In the genomic region with DNA sequence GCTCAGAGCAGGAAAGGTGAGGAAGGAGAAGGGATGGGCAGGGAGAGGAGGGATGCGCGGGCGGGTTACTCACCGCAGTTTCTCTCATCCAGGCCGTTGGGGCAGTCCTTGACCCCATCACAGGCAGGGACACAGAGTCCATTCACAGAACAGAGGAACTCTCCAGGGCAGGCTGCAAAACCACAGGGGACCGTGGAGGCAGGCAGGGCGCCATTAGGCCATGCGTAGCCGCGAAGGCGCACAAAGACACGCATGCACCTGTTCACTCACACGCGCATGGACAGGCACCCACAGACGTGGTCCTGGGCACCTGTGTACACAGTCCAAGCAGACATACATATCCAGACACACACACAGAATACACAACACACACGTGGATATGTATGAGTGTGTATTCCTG, we compare ENCODE assay signal across 20 cellular contexts. TPM values are rescaled to one million over a fixed set of nuclear protein-coding genes. Genes with fewer than 3 reads are reported as not detected.
DNase-seq lines count a peak whose midpoint lies in the region; ATAC-seq, FAIRE-seq and TF ChIP-seq lines count a peak whose summit lies in the region.
"Had no signal": no experiment of that assay in that cellular context is flagged by ENCODE, and none has a peak within 500 bp of the region (broad histone marks: within the 10 kb centered on the region; RNA-seq: fewer than 3 reads in every experiment).

No MANE protein-coding gene starts in this region.

- H2AK5ac ChIP-seq in neuronal stem cell (ENCODE audit: low read depth, low read length): no peak overlapping the region

- H3K14ac ChIP-seq in neuronal stem cell (ENCODE audit: low read length): peak overlapping the region; percentile 9

- no peak overlapping the region for H3K4me2 ChIP-seq in neuronal stem cell (ENCODE audit: insufficient read depth, low read length, poor library complexity, severe bottlenecking)

- peak overlapping the region; percentile 64 for H3K9ac ChIP-seq in neuronal stem cell (ENCODE audit: low read depth, low read length, poor library complexity)

- H4K91ac ChIP-seq in neuronal stem cell (ENCODE audit: low read depth, low read length, poor library complexity): no peak overlapping the region

- no peak overlapping the region for H4K8ac ChIP-seq in neuronal stem cell (ENCODE audit: low read depth, low read length)

- intact Hi-C loops in Right ventricle myocardium inferior (cut with DNase I) (loop anchor here (10.0 kb wide), 1 partner anchor 90 kb away; no protein-coding TSS in a partner anchor), cardiac septum (cut with DNase I) (no loop called here)

- H2BK5ac ChIP-seq in neuronal stem cell (ENCODE audit: low read length): no peak overlapping the region

- H2BK12ac ChIP-seq in neuronal stem cell (ENCODE audit: low read length): no peak overlapping the region

- peak; percentile 5 for ATAC-seq in Right ventricle myocardium inferior

- no peak overlapping the region for H2AFZ ChIP-seq in neuronal stem cell (ENCODE audit: low read length)

- H3K27ac ChIP-seq in neuronal stem cell (replicated peaks; ENCODE audit: low read length): no peak overlapping the region

- peak; percentile 84 for FAIRE-seq in bronchial epithelial cell (lab: Jason Lieb, UNC)
- FAIRE-seq: G401.6, GM12892, H54 had no signal

- DNase-seq in Right ventricle myocardium inferior (ENCODE audit: missing footprints) (no peak), cardiac septum (ENCODE audit: low spot score) (no peak), bronchial epithelial cell (ENCODE audit: low read depth) (no peak), neuronal stem cell (ENCODE audit: low spot score) (no peak), DMS153 treated with DMSO at 0.1 percent for 48 hours (lab: John Stamatoyannopoulos, UW; ENCODE audit: unreplicated experiment) (no peak), NOMO-1 treated with DMSO at 0.1 percent for 48 hours (lab: John Stamatoyannopoulos, UW; ENCODE audit: unreplicated experiment) (no peak)
- DNase-seq: C1 segment of cervical spinal cord; Calu3; CD4-positive, alpha-beta memory T cell; COR-L47; DND-41; GOT3; HFFc6 had no signal

- H3K4ac ChIP-seq in neuronal stem cell (ENCODE audit: low read length): no peak overlapping the region

- H3K4me1 ChIP-seq in neuronal stem cell (ENCODE audit: control insufficient read depth in 2 of 2, insufficient read depth in 1 of 2, low read depth in 1 of 2, low read length in 2 of 2): peaks cover 0 to 4% of the 10 kb centered on the region in 2 donors
- H3K4me1 ChIP-seq: HAP-1 had no signal

- no peak overlapping the region for H3K23ac ChIP-seq in neuronal stem cell (ENCODE audit: low read depth, low read length, poor library complexity)

- H3K27me3 ChIP-seq in bronchial epithelial cell (ENCODE audit: control insufficient read depth, insufficient read depth, low read length) (peaks cover 9% of the 10 kb centered on the region), neuronal stem cell (ENCODE audit: control insufficient read depth in 3 of 3, insufficient read depth in 3 of 3, low read depth in 1 of 3, low read length in 3 of 3) (peaks cover 0 to 31% (median 27%) of the 10 kb centered on the region in 3 experiments)

- H3K4me3 ChIP-seq in bronchial epithelial cell (ENCODE audit: low read depth, low read length): no peak overlapping the region
- H3K4me3 ChIP-seq in neuronal stem cell (ENCODE audit: low read length in 2 of 2): peak overlapping the region in 1 of 2 donors; percentile 50
- H3K4me3 ChIP-seq: HAP-1 had no signal

- no peaks in the 10 kb centered on the region for H3K79me1 ChIP-seq in neuronal stem cell (ENCODE audit: low read depth, low read length)

- no peak overlapping the region for H2BK120ac ChIP-seq in neuronal stem cell (ENCODE audit: low read depth, low read length)

- TF ChIP-seq CTCF in bronchial epithelial cell (IDR thresholded peaks at IDR 0.05; ENCODE audit: insufficient read depth, low read length, severe bottlenecking): no peak

- H3K36me3 ChIP-seq in bronchial epithelial cell (ENCODE audit: control insufficient read depth, insufficient read depth, low read length): no peaks in the 10 kb centered on the region
- no peaks in the 10 kb centered on the region for H3K36me3 ChIP-seq in neuronal stem cell (replicated peaks in 1 of 2; ENCODE audit: control insufficient read depth in 2 of 2, insufficient read depth in 2 of 2, low read length in 2 of 2)
- H3K36me3 ChIP-seq: HAP-1 had no signal

- no peak overlapping the region for H3K18ac ChIP-seq in neuronal stem cell (ENCODE audit: low read length)

- no CpG with 5 or more reads among the region's 16 CpGs for WGBS in neuronal stem cell (ENCODE audit: extremely low coverage in 2 of 2, insufficient read length in 2 of 2, insufficient replicate concordance in 1 of 2), 2 donors

- H2BK15ac ChIP-seq in neuronal stem cell (ENCODE audit: low read length): peak overlapping the region; percentile 45

- peaks cover 0 to 2% of the 10 kb centered on the region in 2 donors for H3K9me3 ChIP-seq in neuronal stem cell (replicated peaks in 1 of 2; ENCODE audit: control insufficient read depth in 2 of 2, insufficient read depth in 1 of 2, low read depth in 1 of 2, low read length in 2 of 2)
- H3K9me3 ChIP-seq: HAP-1 had no signal

RNA-seq across cellular contexts. Expression of gene KCTD17, which starts 23.0 kb away (rescaled TPM):
- total RNA-seq in Right ventricle myocardium inferior (11.2 TPM), cardiac septum (50.2 TPM), bronchial epithelial cell (7.4 and 22.3 TPM in 2 replicates)
- polyA plus RNA-seq in neuronal stem cell (2013, experiment 1 of 2): 46.3 TPM
- polyA plus RNA-seq in neuronal stem cell (2013, experiment 2 of 2): 47.4 TPM

RNA-seq across cellular contexts. Expression of gene TMPRSS6, which starts 35.0 kb away (rescaled TPM):
- not detected for total RNA-seq in Right ventricle myocardium inferior
- total RNA-seq in cardiac septum: not detected
- not detected in 2 replicates for total RNA-seq in bronchial epithelial cell
- polyA plus RNA-seq in neuronal stem cell (2013, experiment 1 of 2): 0.01 TPM
- not detected for polyA plus RNA-seq in neuronal stem cell (2013, experiment 2 of 2)
- total RNA-seq: A172, A673, Calu3, HFFc6 had no signal
- polyA plus RNA-seq: BJ; CD4-positive, alpha-beta memory T cell had no signal

RNA-seq across cellular contexts. Expression of gene MPST, which starts 55.0 kb away (rescaled TPM):
- total RNA-seq in Right ventricle myocardium inferior (58.4 TPM), cardiac septum (33.5 TPM), bronchial epithelial cell (96.3 and 121 TPM in 2 replicates)
- 164 TPM for polyA plus RNA-seq in neuronal stem cell (2013, experiment 1 of 2)
- 164 TPM for polyA plus RNA-seq in neuronal stem cell (2013, experiment 2 of 2)

RNA-seq across cellular contexts. Expression of gene TST, which starts 55.3 kb away (rescaled TPM):
- 54.6 TPM for total RNA-seq in Right ventricle myocardium inferior
- total RNA-seq in cardiac septum: 29.7 TPM
- total RNA-seq in bronchial epithelial cell: 45.8 and 102 TPM in 2 replicates
- 29.6 TPM for polyA plus RNA-seq in neuronal stem cell (2013, experiment 1 of 2)
- polyA plus RNA-seq in neuronal stem cell (2013, experiment 2 of 2): 29.3 TPM
